8 cellular contexts compared by ENCODE assay signal in the genomic region with DNA sequence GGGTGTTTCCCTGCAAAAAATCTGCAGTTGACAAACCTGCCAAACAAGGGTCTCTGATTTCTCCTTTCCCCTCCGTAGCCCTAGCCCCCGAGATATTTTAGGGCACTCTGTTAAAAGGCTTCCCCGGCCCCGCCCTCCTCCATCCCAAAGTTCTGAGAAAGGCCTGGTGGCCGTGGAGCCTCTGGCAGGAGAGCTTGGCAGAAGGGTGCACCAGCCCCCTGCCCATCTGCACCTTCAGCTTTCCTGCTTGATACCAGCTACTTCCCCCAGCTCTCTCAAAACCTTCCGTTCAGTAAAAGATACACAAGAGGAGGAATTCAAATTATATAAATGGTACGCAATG. TPM values are rescaled to one million over a fixed set of nuclear protein-coding genes. Genes with fewer than 3 reads are reported as not detected.
DNase-seq lines count a peak whose midpoint lies in the region; ATAC-seq and TF ChIP-seq lines count a peak whose summit lies in the region.

No MANE protein-coding gene starts in this region.

- no peaks in the 10 kb centered on the region for H3K36me3 ChIP-seq in GM23338 (ENCODE audit: insufficient read depth)
- H3K36me3 ChIP-seq in heart right ventricle = peaks cover 0 to 16% (median 0%) of the 10 kb centered on the region in 9 donors
- no peaks in the 10 kb centered on the region for H3K36me3 ChIP-seq in skeletal muscle tissue (ENCODE audit: control insufficient read depth in 3 of 3, insufficient read depth in 3 of 3, low read length in 3 of 3)

- H2AFZ ChIP-seq in GM23338 = peak overlapping the region; percentile 92; the same call in 1 of the 2 replicates

- H3K4me2 ChIP-seq in GM23338 = peak overlapping the region; percentile 76

- TF ChIP-seq CTCF in GM23338 (conservative IDR thresholded peaks at IDR 0.05; ENCODE audit: low read depth in 2 of 2) (no peak), heart right ventricle (IDR thresholded peaks at IDR 0.05) (no peak), GM10248 (IDR thresholded peaks at IDR 0.05; ENCODE audit: control extremely low read depth, extremely low read depth, low read depth, missing control alignments) (no peak)
- no peak for TF ChIP-seq CTCF in activated CD8-positive, alpha-beta T cell treated with anti-CD3 and anti-CD28 coated beads for 36 hours (IDR thresholded peaks at IDR 0.05)

- peak overlapping the region; percentile 91 for H3K4me3 Mint-ChIP-seq in GM23338
- H3K4me3 Mint-ChIP-seq in activated CD8-positive, alpha-beta T cell treated with anti-CD3 and anti-CD28 coated beads for 36 hours = peak overlapping the region; percentile 84

- H3K27ac ChIP-seq in GM23338 (ENCODE audit: low read depth) (peak overlapping the region; percentile 50; the same call in 1 of the 2 replicates), heart right ventricle (peak overlapping the region in 9 of 10 donors; percentile 83 to 96 (median 92)), skeletal muscle tissue (ENCODE audit: low read depth, low read length) (peak overlapping the region; percentile 60)

- DNase-seq in GM23338 (ENCODE audit: low spot score) (no peak), heart right ventricle (peak in 1 of 2 donors; percentile 14), GM10248 (ENCODE audit: extremely low spot score) (no peak), CD1c-positive myeloid dendritic cell (ENCODE audit: extremely low spot score) (no peak), LoVo (ENCODE audit: low spot score) (no peak), NCI-H526 treated with DMSO at 0.1 percent for 48 hours (lab: John Stamatoyannopoulos, UW) (no peak)
- DNase-seq in activated CD8-positive, alpha-beta T cell treated with anti-CD3 and anti-CD28 coated beads for 36 hours = no peak

- H3K27ac Mint-ChIP-seq in GM23338 = no peak overlapping the region
- H3K27ac Mint-ChIP-seq in activated CD8-positive, alpha-beta T cell treated with anti-CD3 and anti-CD28 coated beads for 36 hours = peak overlapping the region; percentile 92

- H3K9me3 ChIP-seq in heart right ventricle = no peaks in the 10 kb centered on the region
- H3K9me3 ChIP-seq in skeletal muscle tissue (ENCODE audit: control insufficient read depth in 3 of 3, low read length in 3 of 3) = no peaks in the 10 kb centered on the region

- POLR2A ChIA-PET in activated CD8-positive, alpha-beta T cell treated with anti-CD3 and anti-CD28 coated beads for 36 hours (lab: Charles Lee) = no interaction called here
- POLR2A ChIA-PET in GM10248 (lab: Yijun Ruan, JAX) = interaction anchor here (0.7 kb wide), 1 partner anchor 64 kb away, joined by 3 read pairs; the partner anchor contains the start of gene ENGASE

- peaks cover 2% of the 10 kb centered on the region; the same call in 1 of the 2 replicates for H3F3A ChIP-seq in GM23338 (replicated peaks; ENCODE audit: low read depth)

- peaks cover 21% of the 10 kb centered on the region for H3K36me3 Mint-ChIP-seq in GM23338 (ENCODE audit: low read depth)
- peaks cover 2% of the 10 kb centered on the region for H3K36me3 Mint-ChIP-seq in activated CD8-positive, alpha-beta T cell treated with anti-CD3 and anti-CD28 coated beads for 36 hours (ENCODE audit: low read depth)

- ATAC-seq in GM23338 = no peak
- no peak for ATAC-seq in activated CD8-positive, alpha-beta T cell treated with anti-CD3 and anti-CD28 coated beads for 36 hours
- ATAC-seq in heart right ventricle = peak in 1 of 8 donors; percentile 9

- peaks cover 30% of the 10 kb centered on the region for H4K20me1 ChIP-seq in GM23338 (replicated peaks; ENCODE audit: insufficient read depth)

- peaks cover 5% of the 10 kb centered on the region; the same call in 1 of the 2 replicates for H3K4me1 ChIP-seq in GM23338 (ENCODE audit: insufficient read depth)
- H3K4me1 ChIP-seq in heart right ventricle = peaks cover 8 to 47% (median 41%) of the 10 kb centered on the region in 9 donors
- peaks cover 22 to 38% (median 30%) of the 10 kb centered on the region in 3 donors for H3K4me1 ChIP-seq in skeletal muscle tissue (ENCODE audit: control insufficient read depth in 3 of 3, insufficient read depth in 3 of 3, low read length in 3 of 3)

- no peaks in the 10 kb centered on the region; the same call in 1 of the 2 replicates for H3K9me2 ChIP-seq in GM23338 (ENCODE audit: insufficient read depth)

- peaks cover 43% of the 10 kb centered on the region for H3K27me3 ChIP-seq in GM23338 (ENCODE audit: insufficient read depth)
- H3K27me3 ChIP-seq in heart right ventricle = no peaks in the 10 kb centered on the region
- no peaks in the 10 kb centered on the region for H3K27me3 ChIP-seq in skeletal muscle tissue (ENCODE audit: control insufficient read depth in 3 of 3, insufficient read depth in 3 of 3, low read length in 3 of 3)

- peak overlapping the region; percentile 81 to 94 (median 89) for H3K9ac ChIP-seq in skeletal muscle tissue (ENCODE audit: low read depth in 1 of 3, low read length in 3 of 3)

- H3K4me3 ChIP-seq in GM23338 (peak overlapping the region; percentile 82), heart right ventricle (peak overlapping the region; percentile 65 to 92 (median 74)), skeletal muscle tissue (ENCODE audit: low read length in 3 of 3) (peak overlapping the region; percentile 74 to 95 (median 82))

- peaks cover 50% of the 10 kb centered on the region for H3K27me3 Mint-ChIP-seq in GM23338 (ENCODE audit: insufficient read depth, low read depth, poor library complexity)
- peaks cover 3% of the 10 kb centered on the region for H3K27me3 Mint-ChIP-seq in activated CD8-positive, alpha-beta T cell treated with anti-CD3 and anti-CD28 coated beads for 36 hours

- intact Hi-C loops in activated CD8-positive, alpha-beta T cell treated with anti-CD3 and anti-CD28 coated beads for 36 hours (cut with micrococcal nuclease) = no loop called here
- intact Hi-C loops in heart right ventricle (cut with DNase I) = loop anchor here in 3 of 10 donors (10.0 kb wide), 2 partner anchors 75 to 385 kb away; no protein-coding TSS in a partner anchor

- CTCF ChIA-PET in activated CD8-positive, alpha-beta T cell treated with anti-CD3 and anti-CD28 coated beads for 36 hours (lab: Charles Lee) = interaction anchor here (0.6 to 1.0 kb wide), 2 partner anchors 17 to 55 kb away, joined by 3 read pairs; no protein-coding TSS in a partner anchor
- CTCF ChIA-PET in GM10248 (lab: Yijun Ruan, JAX) = interaction anchor here (0.9 to 1.0 kb wide), 2 partner anchors 36 to 39 kb away, joined by 3 read pairs; no protein-coding TSS in a partner anchor

- WGBS in heart right ventricle, 2 donors = 63 to 64% methylated on average over 7 of the region's 7 CpGs

- peaks cover 42% of the 10 kb centered on the region for H3K9me3 Mint-ChIP-seq in GM23338
- H3K9me3 Mint-ChIP-seq in activated CD8-positive, alpha-beta T cell treated with anti-CD3 and anti-CD28 coated beads for 36 hours = peaks cover 2% of the 10 kb centered on the region

- H3K79me2 ChIP-seq in GM23338 (replicated peaks; ENCODE audit: insufficient read depth) = peaks cover 13% of the 10 kb centered on the region

- H3K4me1 Mint-ChIP-seq in GM23338 = peaks cover 19% of the 10 kb centered on the region
- H3K4me1 Mint-ChIP-seq in activated CD8-positive, alpha-beta T cell treated with anti-CD3 and anti-CD28 coated beads for 36 hours (ENCODE audit: low read depth) = peaks cover 47% of the 10 kb centered on the region

TF ChIP-seq in GM23338, 12 proteins besides CTCF, POLR2A, EP300 and RAD21 (continues in another document):
- no peak for TF ChIP-seq REST (IDR thresholded peaks at IDR 0.05; ENCODE audit: unreplicated experiment)
- TF ChIP-seq ZNF114 (CRISPR knock-in tag; IDR thresholded peaks at IDR 0.05) = no peak
- no peak for TF ChIP-seq ZNF331 (CRISPR knock-in tag; IDR thresholded peaks at IDR 0.05; ENCODE audit: low read depth)

RNA-seq across cellular contexts. Expression of gene CANT1, which starts 0.7 kb away (rescaled TPM):
- total RNA-seq in GM23338 (2014; rRNA removed; shearing (Covaris generic)) = 22.4 and 38.8 TPM in 2 replicates
- polyA plus RNA-seq in GM23338 (2016; fragmentation: Nextera tagmentation; extraction: Ambion mirVana) (5.9 and 8.0 TPM in 2 replicates), heart right ventricle (10 to 100 TPM in 1 of 2 donors, 1 to 10 TPM in 1; 4.1 to 16.7 TPM)
- 10 to 100 TPM; 41.4 to 48.2 TPM for total RNA-seq in activated CD8-positive, alpha-beta T cell treated with anti-CD3 and anti-CD28 coated beads for 36 hours
- total RNA-seq in heart right ventricle (10 to 100 TPM; 19.9 to 33.4 (median 24.4) TPM), skeletal muscle tissue (21.9 TPM)

RNA-seq across cellular contexts. Expression of gene C1QTNF1, which starts 13.7 kb away (rescaled TPM):
- 1.9 and 5.2 TPM in 2 replicates for total RNA-seq in GM23338 (2014; rRNA removed; shearing (Covaris generic))
- polyA plus RNA-seq in GM23338 (2016; fragmentation: Nextera tagmentation; extraction: Ambion mirVana) = 1.1 and 1.5 TPM in 2 replicates
- under 1 TPM; 0.13 to 0.14 TPM for total RNA-seq in activated CD8-positive, alpha-beta T cell treated with anti-CD3 and anti-CD28 coated beads for 36 hours
- total RNA-seq in heart right ventricle = 100 to 1,000 TPM in 3 of 10 donors, 10 to 100 TPM in 7; 29.3 to 685 (median 62.8) TPM
- polyA plus RNA-seq in heart right ventricle = 100 to 1,000 TPM; 108 to 224 TPM
- 6.8 TPM for total RNA-seq in skeletal muscle tissue

RNA-seq across cellular contexts. Expression of gene LGALS3BP, which starts 30.6 kb away (rescaled TPM):
- 36.5 and 45.7 TPM in 2 replicates for total RNA-seq in GM23338 (2014; rRNA removed; shearing (Covaris generic))
- polyA plus RNA-seq in GM23338 (2016; fragmentation: Nextera tagmentation; extraction: Ambion mirVana) (15.1 and 15.5 TPM in 2 replicates), heart right ventricle (100 to 1,000 TPM; 196 to 268 TPM)
- 10 to 100 TPM; 41.4 to 50.8 TPM for total RNA-seq in activated CD8-positive, alpha-beta T cell treated with anti-CD3 and anti-CD28 coated beads for 36 hours
- total RNA-seq in heart right ventricle (100 to 1,000 TPM; 362 to 852 (median 568) TPM), skeletal muscle tissue (55.8 TPM)
